2 cellular contexts compared by ENCODE assay signal in genomic region chr6:149437212-149437611, GRCh38.
TF ChIP-seq lines count a peak whose summit lies in the region.

No MANE protein-coding gene starts in this region.

TF ChIP-seq in K562, 482 proteins besides CTCF, POLR2A, EP300 and RAD21:
- TF ChIP-seq MAFF (IDR thresholded peaks at IDR 0.05; ENCODE audit: low read length) (no peak), ZC3H8 (IDR thresholded peaks at IDR 0.05) (no peak), FOXJ3 (CRISPR knock-in tag; IDR thresholded peaks at IDR 0.05) (no peak), DPF2 (IDR thresholded peaks at IDR 0.05) (no peak), ZFP36 (IDR thresholded peaks at IDR 0.05; ENCODE audit: low read depth, low read length, partially characterized antibody) (no peak)
TF ChIP-seq in K562: peak in this region for 0.

TF ChIP-seq in WTC11, 78 proteins besides CTCF, POLR2A, EP300 and RAD21:
- TF ChIP-seq RELA (CRISPR knock-in tag; IDR thresholded peaks at IDR 0.05; ENCODE audit: borderline replicate concordance) (no peak), FOXK1 (CRISPR knock-in tag; IDR thresholded peaks at IDR 0.05) (no peak), SP1 (CRISPR knock-in tag; conservative IDR thresholded peaks at IDR 0.05) (no peak), FOXJ3 (CRISPR knock-in tag; IDR thresholded peaks at IDR 0.05; ENCODE audit: borderline replicate concordance) (no peak)
TF ChIP-seq in WTC11: peak in this region for 0.
